8 cellular contexts compared by ENCODE assay signal in genomic region chr15:70833897-70834765, GRCh38. TPM values are rescaled to one million over a fixed set of nuclear protein-coding genes. Genes with fewer than 3 reads are reported as not detected.
DNase-seq lines count a peak whose midpoint lies in the region; ATAC-seq and TF ChIP-seq lines count a peak whose summit lies in the region.

No MANE protein-coding gene starts in this region.

- TF ChIP-seq CTCF in 22Rv1 (IDR thresholded peaks at IDR 0.05) (no peak), hepatocyte (IDR thresholded peaks at IDR 0.05; ENCODE audit: poor library complexity) (no peak)

- no peaks in the 10 kb centered on the region for H3K9me3 ChIP-seq in hepatocyte (ENCODE audit: low read depth)

- H3K9me2 ChIP-seq in hepatocyte (replicated peaks; ENCODE audit: insufficient read depth): no peaks in the 10 kb centered on the region

- peak overlapping the region; percentile 12 for H3K4me2 ChIP-seq in hepatocyte

- H4K20me1 ChIP-seq in hepatocyte (ENCODE audit: insufficient read depth, poor library complexity, severe bottlenecking): no peaks in the 10 kb centered on the region

- DNase-seq in HT-29 (ENCODE audit: low spot score): peak; percentile 65
- DNase-seq in SHP77 treated with DMSO at 0.1 percent for 48 hours (lab: John Stamatoyannopoulos, UW): peak; percentile 14
- peak; percentile 65 for DNase-seq in hepatocyte (ENCODE audit: low spot score)
- no peak for DNase-seq in activated gamma-delta T cell treated with Interleukin-2 at 50 U/mL for 16 hours
- DNase-seq in epidermal melanocyte (ENCODE audit: insufficient read length, low spot score): no peak
- no peak for DNase-seq in DMS79 (lab: John Stamatoyannopoulos, UW)

- H3K27ac ChIP-seq in 22Rv1: 0 out of 2 replicates have a peak overlapping the region, but pooled peaks have one; percentile 4
- H3K27ac ChIP-seq in hepatocyte: peak overlapping the region; percentile 91

- H3K36me3 ChIP-seq in hepatocyte (replicated peaks; ENCODE audit: insufficient read depth, low read depth): no peaks in the 10 kb centered on the region

- no peak for ATAC-seq in HG02938 (IDR thresholded peaks at IDR 0.05; ENCODE audit: unreplicated experiment)

- no peak overlapping the region for H2AFZ ChIP-seq in hepatocyte

- no peaks in the 10 kb centered on the region for H3K27me3 ChIP-seq in hepatocyte

- no peak overlapping the region for H3K4me3 ChIP-seq in hepatocyte

- no peaks in the 10 kb centered on the region for H3K79me2 ChIP-seq in hepatocyte

- 58% methylated on average over 9 of the region's 9 CpGs for WGBS in hepatocyte (ENCODE audit: low lambda C conversion rate, missing lambda C conversion rate)

- peaks cover 15% of the 10 kb centered on the region for H3K4me1 ChIP-seq in hepatocyte (ENCODE audit: insufficient read depth)

RNA-seq across cellular contexts. Expression of gene LARP6, which starts 19.8 kb away (rescaled TPM):
- 4.4 and 5.6 TPM in 2 replicates for total RNA-seq in HT-29 (2014; rRNA removed; shearing (Covaris generic))
- total RNA-seq in hepatocyte: 31.9 and 45.9 TPM in 2 replicates
- 50.0 and 55.9 TPM in 2 replicates for polyA plus RNA-seq in hepatocyte

RNA-seq across cellular contexts. Expression of gene THAP10, which starts 58.1 kb away (rescaled TPM):
- total RNA-seq in HT-29 (2014; rRNA removed; shearing (Covaris generic)): 2.7 and 3.9 TPM in 2 replicates
- total RNA-seq in hepatocyte: 3.0 TPM in 2 replicates
- polyA plus RNA-seq in hepatocyte: 2.1 and 3.8 TPM in 2 replicates

RNA-seq across cellular contexts. Expression of gene LRRC49, which starts 58.5 kb away (rescaled TPM):
- 4.2 and 5.9 TPM in 2 replicates for total RNA-seq in HT-29 (2014; rRNA removed; shearing (Covaris generic))
- total RNA-seq in hepatocyte: 7.8 and 11.6 TPM in 2 replicates
- polyA plus RNA-seq in hepatocyte: 1.4 and 1.9 TPM in 2 replicates

Comparison
In these comparisons a context has a peak if more than half of its experiments do, and no peak if none do; other contexts are left out.
1. DNase-seq: peak in HT-29 (single experiment), SHP77 treated with DMSO at 0.1 percent for 48 hours (single experiment) and hepatocyte (single experiment); none in activated gamma-delta T cell treated with Interleukin-2 at 50 U/mL for 16 hours (single experiment), epidermal melanocyte (single experiment) and DMS79 (single experiment).